In the genomic region with DNA sequence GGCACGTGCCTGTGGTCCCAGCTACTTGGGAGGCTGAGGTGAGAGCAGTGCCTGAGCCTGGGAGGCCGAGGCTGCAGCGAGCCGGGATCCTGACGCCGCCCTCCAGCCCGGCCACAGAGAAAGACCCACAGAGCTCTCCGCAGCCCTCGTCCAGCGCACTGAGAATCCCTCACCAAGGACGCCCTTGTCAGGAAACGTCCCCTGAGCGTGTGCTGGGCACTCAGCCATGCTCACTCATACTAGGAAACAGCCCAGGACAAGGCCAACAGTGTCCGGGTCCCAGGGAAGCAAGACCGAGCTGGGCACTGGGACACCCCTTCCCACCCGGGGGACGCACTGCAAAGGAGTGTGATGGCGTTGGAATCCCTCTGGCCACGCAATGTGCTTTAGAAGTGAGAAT, we compare ENCODE assay signal across 18 cellular contexts. TPM values are rescaled to one million over a fixed set of nuclear protein-coding genes. Genes with fewer than 3 reads are reported as not detected.
"Had no signal": no experiment of that assay in that cellular context is flagged by ENCODE, and none has a peak within 500 bp of the region (broad histone marks: within the 10 kb centered on the region; RNA-seq: fewer than 3 reads in every experiment).

No MANE protein-coding gene starts in this region.

- H3K27ac Mint-ChIP-seq: activated B cell treated with CpG ODN at 0.5 μM for 24 hours; activated naive CD8-positive, alpha-beta T cell treated with anti-CD3 and anti-CD28 coated beads for 36 hours; immature natural killer cell; stimulated activated naive CD8-positive, alpha-beta T cell treated with anti-CD3 and anti-CD28 coated beads, Interleukin-15, Interleukin-2, amounts not matched to agents 100 ng/mL and 50 ng/mL, for 24 hours; T-helper 1 cell treated with Interleukin-12 subunit alpha and Interleukin-12 subunit beta and Interleukin-4 antibody, amounts not matched to agents 30 μg/mL and 1 μg/mL, for 36 hours had no signal

- H3K4me3 Mint-ChIP-seq: activated B cell treated with CpG ODN at 0.5 μM for 24 hours; activated naive CD8-positive, alpha-beta T cell treated with anti-CD3 and anti-CD28 coated beads for 36 hours; brain; immature natural killer cell; stimulated activated naive CD8-positive, alpha-beta T cell treated with anti-CD3 and anti-CD28 coated beads, Interleukin-15, Interleukin-2, amounts not matched to agents 100 ng/mL and 50 ng/mL, for 24 hours; T-helper 1 cell treated with Interleukin-12 subunit alpha and Interleukin-12 subunit beta and Interleukin-4 antibody, amounts not matched to agents 30 μg/mL and 1 μg/mL, for 36 hours had no signal

- H3K9me3 Mint-ChIP-seq: activated B cell treated with CpG ODN at 0.5 μM for 24 hours; brain; immature natural killer cell; stimulated activated naive CD8-positive, alpha-beta T cell treated with anti-CD3 and anti-CD28 coated beads, Interleukin-15, Interleukin-2, amounts not matched to agents 100 ng/mL and 50 ng/mL, for 24 hours; T-helper 1 cell treated with Interleukin-12 subunit alpha and Interleukin-12 subunit beta and Interleukin-4 antibody, amounts not matched to agents 30 μg/mL and 1 μg/mL, for 36 hours had no signal

- DNase-seq: activated B cell treated with CpG ODN at 0.5 μM for 24 hours; activated CD4-positive, alpha-beta T cell treated with anti-CD3 and anti-CD28 coated beads for 48 hours; activated gamma-delta T cell treated with Interleukin-2 at 50 U/mL for 16 hours; effector memory CD4-positive, alpha-beta T cell; foreskin melanocyte; immature natural killer cell; stimulated activated CD4-positive, alpha-beta T cell treated with anti-CD3 and anti-CD28 coated beads, Interleukin-4, amount 100 ng/mL, for 4 hours had no signal

- H3K27ac ChIP-seq: epithelial cell of prostate, skin epidermis had no signal

- H3K4me1 Mint-ChIP-seq: activated B cell treated with CpG ODN at 0.5 μM for 24 hours, brain, immature natural killer cell had no signal

- H3K4me3 ChIP-seq: skin epidermis had no signal

- H3K27me3 Mint-ChIP-seq: activated B cell treated with CpG ODN at 0.5 μM for 24 hours; activated naive CD8-positive, alpha-beta T cell treated with anti-CD3 and anti-CD28 coated beads for 36 hours; brain; stimulated activated naive CD8-positive, alpha-beta T cell treated with anti-CD3 and anti-CD28 coated beads, Interleukin-15, Interleukin-2, amounts not matched to agents 100 ng/mL and 50 ng/mL, for 24 hours had no signal

RNA-seq across cellular contexts. Expression of gene DRD4, which starts 43.4 kb away (rescaled TPM):
- total RNA-seq: lung microvascular endothelial cell, temporal lobe had no signal

RNA-seq across cellular contexts. Expression of gene SCT, which starts 53.5 kb away (rescaled TPM):
- total RNA-seq: activated B cell treated with CpG ODN at 0.5 μM for 24 hours; activated naive CD8-positive, alpha-beta T cell treated with anti-CD3 and anti-CD28 coated beads for 36 hours; fibroblast of lung; lung microvascular endothelial cell; renal cortical epithelial cell; temporal lobe; ureter had no signal
